Comparison of ENCODE assay signal across 8 cellular contexts in genomic region chr2:72579595-72580180, GRCh38.
DNase-seq lines count a peak whose midpoint lies in the region; TF ChIP-seq lines count a peak whose summit lies in the region.

No MANE protein-coding gene starts in this region.

- H3K27me3 Mint-ChIP-seq in progenitor cell of endocrine pancreas = no peaks in the 10 kb centered on the region
- peaks cover 2% of the 10 kb centered on the region for H3K27me3 Mint-ChIP-seq in T-helper 2 cell treated with Interferon-gamma antibody and Interleukin-4, amounts not matched to agents 5 μg/mL and 100 μg/mL, for 36 hours (ENCODE audit: low read depth)

- no peak overlapping the region for H3K4me3 ChIP-seq in fibroblast of mammary gland (ENCODE audit: control insufficient read depth, low read depth, low read length)

- H3K9me3 Mint-ChIP-seq in progenitor cell of endocrine pancreas (ENCODE audit: low read depth) = peaks cover 2% of the 10 kb centered on the region
- H3K9me3 Mint-ChIP-seq in T-helper 2 cell treated with Interferon-gamma antibody and Interleukin-4, amounts not matched to agents 5 μg/mL and 100 μg/mL, for 36 hours = no peaks in the 10 kb centered on the region

- H3K27ac Mint-ChIP-seq in progenitor cell of endocrine pancreas = no peak overlapping the region
- no peak overlapping the region for H3K27ac Mint-ChIP-seq in T-helper 2 cell treated with Interferon-gamma antibody and Interleukin-4, amounts not matched to agents 5 μg/mL and 100 μg/mL, for 36 hours

- peaks cover 2% of the 10 kb centered on the region for H3K36me3 Mint-ChIP-seq in progenitor cell of endocrine pancreas (ENCODE audit: insufficient read depth)
- H3K36me3 Mint-ChIP-seq in T-helper 2 cell treated with Interferon-gamma antibody and Interleukin-4, amounts not matched to agents 5 μg/mL and 100 μg/mL, for 36 hours (ENCODE audit: low read depth) = no peaks in the 10 kb centered on the region

- no peak overlapping the region for H3K4me3 Mint-ChIP-seq in progenitor cell of endocrine pancreas (ENCODE audit: low read depth)
- H3K4me3 Mint-ChIP-seq in T-helper 2 cell treated with Interferon-gamma antibody and Interleukin-4, amounts not matched to agents 5 μg/mL and 100 μg/mL, for 36 hours = no peak overlapping the region

- peaks cover 25% of the 10 kb centered on the region for H3K4me1 Mint-ChIP-seq in progenitor cell of endocrine pancreas (ENCODE audit: low read depth)
- no peaks in the 10 kb centered on the region for H3K4me1 Mint-ChIP-seq in T-helper 2 cell treated with Interferon-gamma antibody and Interleukin-4, amounts not matched to agents 5 μg/mL and 100 μg/mL, for 36 hours (ENCODE audit: low read depth)

- DNase-seq in GM04504 (ENCODE audit: low read depth) (peak; percentile 29), Kasumi-1 (lab: John Stamatoyannopoulos, UW) (peak; percentile 80 to 90), SHP77 (lab: John Stamatoyannopoulos, UW) (peak; percentile 21 to 28), fibroblast of mammary gland (ENCODE audit: low read depth) (peak; percentile 64), progenitor cell of endocrine pancreas (ENCODE audit: low spot score, unreplicated experiment) (no peak), amygdala (lab: John Stamatoyannopoulos, UW) (no peak), NCI-H187 treated with DMSO at 0.1 percent for 48 hours (lab: John Stamatoyannopoulos, UW) (no peak)
- DNase-seq in T-helper 2 cell treated with Interferon-gamma antibody and Interleukin-4, amounts not matched to agents 5 μg/mL and 100 μg/mL, for 36 hours (ENCODE audit: low spot score) = no peak

- peak; percentile 63 for TF ChIP-seq CTCF in fibroblast of mammary gland (conservative IDR thresholded peaks at IDR 0.05; ENCODE audit: control insufficient read depth, insufficient read depth, low read depth, low read length)
- TF ChIP-seq CTCF in progenitor cell of endocrine pancreas (IDR thresholded peaks at IDR 0.05; ENCODE audit: unreplicated experiment) = peak; percentile 91

Comparison
In these comparisons a context has a peak if more than half of its experiments do, and no peak if none do; other contexts are left out.
1. DNase-seq: peak in GM04504 (single experiment), Kasumi-1 (2 of 2), SHP77 (2 of 2) and fibroblast of mammary gland (single experiment); none in progenitor cell of endocrine pancreas (single experiment), amygdala (0 of 56), NCI-H187 treated with DMSO at 0.1 percent for 48 hours (single experiment) and T-helper 2 cell treated with Interferon-gamma antibody and Interleukin-4, amounts not matched to agents 5 μg/mL and 100 μg/mL, for 36 hours (single experiment).